ENCODE assay signal across 18 cellular contexts in genomic region chr7:100503350-100503735, GRCh38. TPM values are rescaled to one million over a fixed set of nuclear protein-coding genes. Genes with fewer than 3 reads are reported as not detected.
DNase-seq lines count a peak whose midpoint lies in the region; ATAC-seq, FAIRE-seq and TF ChIP-seq lines count a peak whose summit lies in the region.
"Had no signal": no experiment of that assay in that cellular context is flagged by ENCODE, and none has a peak within 500 bp of the region (broad histone marks: within the 10 kb centered on the region; RNA-seq: fewer than 3 reads in every experiment).

No MANE protein-coding gene starts in this region.

- H3K4me3 ChIP-seq in mammary epithelial cell (replicated peaks in 1 of 3; ENCODE audit: insufficient read depth in 1 of 3, low read depth in 2 of 3, low read length in 3 of 3) = no peak overlapping the region
- H3K4me3 ChIP-seq: heart right ventricle, testis had no signal

- FAIRE-seq in G401.6 (lab: Jason Lieb, UNC) = peak; percentile 94
- FAIRE-seq: endothelial cell of umbilical vein had no signal

- in situ Hi-C loops in mammary epithelial cell (cut with MboI; ENCODE audit: low sequenced_read_pairs in 2 of 2) = no loop called here

- no peaks in the 10 kb centered on the region for H4K20me1 ChIP-seq in mammary epithelial cell (ENCODE audit: insufficient read depth, low read length)

- no peaks in the 10 kb centered on the region for H3K9me3 ChIP-seq in mammary epithelial cell (replicated peaks; ENCODE audit: insufficient read depth, low read length)
- H3K9me3 ChIP-seq: heart right ventricle, testis had no signal

- TF ChIP-seq CTCF in mammary epithelial cell (conservative IDR thresholded peaks at IDR 0.05 in 1 of 2, IDR thresholded peaks at IDR 0.05 in 1 of 2; ENCODE audit: extremely low read depth in 1 of 2, insufficient read depth in 1 of 2, low read depth in 1 of 2, low read length in 2 of 2) = no peak

- intact Hi-C loops in sciatic nerve (cut with DNase I) (no loop called here), mammary epithelial cell (cut with micrococcal nuclease) (no loop called here), posterior vena cava (cut with DNase I) (no loop called here)

- H3K4me1 ChIP-seq in mammary epithelial cell (ENCODE audit: insufficient read depth, low read length) = no peaks in the 10 kb centered on the region
- H3K4me1 ChIP-seq: heart right ventricle, testis had no signal

- 90% methylated on average over 6 of the region's 6 CpGs for WGBS in mammary epithelial cell (ENCODE audit: low coverage, missing lambda C conversion rate)

- no TSS peak for BruUV-seq in mammary epithelial cell (replicated peaks; lab: Mats Ljungman, UMichigan)

- no peak overlapping the region for H2AFZ ChIP-seq in mammary epithelial cell (ENCODE audit: low read depth, low read length)

- no peaks in the 10 kb centered on the region for H3K36me3 ChIP-seq in mammary epithelial cell (ENCODE audit: insufficient read depth, low read length)
- H3K36me3 ChIP-seq: heart right ventricle had no signal

- no peak overlapping the region for H3K9ac ChIP-seq in mammary epithelial cell (ENCODE audit: insufficient read depth, low read length)

- no peaks in the 10 kb centered on the region for H3K79me2 ChIP-seq in mammary epithelial cell (ENCODE audit: insufficient read depth, low read length)

- CTCF ChIA-PET in mammary epithelial cell (lab: Charles Lee; ENCODE audit: low non-redundant PET) = no interaction called here

- DNase-seq in RPMI7951 (ENCODE audit: low read depth) (peak; percentile 64), fibroblast of gingiva (ENCODE audit: low read depth) (peak; percentile 16), sciatic nerve (ENCODE audit: low spot score) (no peak), mammary epithelial cell (no peak), posterior vena cava (ENCODE audit: low spot score) (no peak)
- DNase-seq: activated B cell treated with CpG ODN at 0.5 μM for 24 hours; activated naive CD4-positive, alpha-beta T cell treated with anti-CD3 and anti-CD28 coated beads, Interleukin-2, amount 50 U/mL, for 16 hours; heart right ventricle; left colon; NCI-H446 treated with DMSO at 0.1 percent for 48 hours; T-helper 1 cell; testis had no signal

- H3K27ac ChIP-seq in mammary epithelial cell (ENCODE audit: insufficient read depth, low read depth, low read length) = no peak overlapping the region
- H3K27ac ChIP-seq: heart right ventricle, testis had no signal

- no peak overlapping the region for H3K4me2 ChIP-seq in mammary epithelial cell (ENCODE audit: insufficient read depth, low read depth, low read length)

- ATAC-seq in sciatic nerve (peak; percentile 71), HG02678 (IDR thresholded peaks at IDR 0.05; ENCODE audit: unreplicated experiment) (no peak), HG02885 (IDR thresholded peaks at IDR 0.05; ENCODE audit: poor library complexity, unreplicated experiment) (no peak)
- ATAC-seq: heart right ventricle, left colon had no signal

- dilution Hi-C loops in mammary epithelial cell (cut with HindIII; ENCODE audit: low sequenced_read_pairs) = loop anchor here (10.0 kb wide), 1 partner anchor 59 kb away; no protein-coding TSS in a partner anchor

- H3K27me3 ChIP-seq in mammary epithelial cell (ENCODE audit: insufficient read depth, low read length) = no peaks in the 10 kb centered on the region
- H3K27me3 ChIP-seq: testis had no signal

RNA-seq across cellular contexts. Expression of gene NYAP1, which starts 19.6 kb away (rescaled TPM):
- total RNA-seq in RPMI7951 (2014; rRNA removed; shearing (Covaris generic)) = not detected in 2 replicates
- total RNA-seq in sciatic nerve = 9.1 TPM
- total RNA-seq in mammary epithelial cell = under 1 TPM; 0.33 to 0.80 TPM
- polyA plus RNA-seq in mammary epithelial cell = 0.09 TPM
- not detected for polyA minus RNA-seq in mammary epithelial cell
- total RNA-seq in posterior vena cava = 1 to 10 TPM in 1 of 2 donors, under 1 TPM in 1; 0.86 to 1.4 TPM
- total RNA-seq: activated B cell treated with CpG ODN at 0.5 μM for 24 hours had no signal
- polyA plus RNA-seq: CD14-positive monocyte, IgD-negative memory B cell had no signal

RNA-seq across cellular contexts. Expression of gene TSC22D4, which starts 24.3 kb away (rescaled TPM):
- 12.5 and 23.6 TPM in 2 replicates for total RNA-seq in RPMI7951 (2014; rRNA removed; shearing (Covaris generic))
- total RNA-seq in sciatic nerve = 148 TPM
- 10 to 100 TPM; 12.0 to 35.2 TPM for total RNA-seq in mammary epithelial cell
- polyA plus RNA-seq in mammary epithelial cell = 20.6 TPM
- 14.0 TPM for polyA minus RNA-seq in mammary epithelial cell
- 10 to 100 TPM; 25.3 to 29.1 TPM for total RNA-seq in posterior vena cava

RNA-seq across cellular contexts. Expression of gene AGFG2, which starts 35.7 kb away (rescaled TPM):
- total RNA-seq in RPMI7951 (2014; rRNA removed; shearing (Covaris generic)) = 6.5 and 7.2 TPM in 2 replicates
- total RNA-seq in sciatic nerve (30.6 TPM), mammary epithelial cell (10 to 100 TPM in 1 of 2 donors, 1 to 10 TPM in 1; 8.0 to 10.9 TPM), posterior vena cava (10 to 100 TPM; 18.8 to 20.4 TPM)
- polyA plus RNA-seq in mammary epithelial cell = 4.0 TPM
- 11.4 TPM for polyA minus RNA-seq in mammary epithelial cell

RNA-seq across cellular contexts. Expression of gene SPACDR, which starts 39.3 kb away (rescaled TPM):
- 0.39 TPM in 1 of 2 replicates, not detected in the other for total RNA-seq in RPMI7951 (2014; rRNA removed; shearing (Covaris generic))
- total RNA-seq in sciatic nerve = 3.6 TPM
- total RNA-seq in mammary epithelial cell = under 1 TPM in 1 of 2 donors, not detected in 1; 0.59 TPM
- 0.33 TPM for polyA plus RNA-seq in mammary epithelial cell
- not detected for polyA minus RNA-seq in mammary epithelial cell
- under 1 TPM in 1 of 2 donors, not detected in 1; 0.62 TPM for total RNA-seq in posterior vena cava

Comparison
In these comparisons a context has a peak if more than half of its experiments do, and no peak if none do; other contexts are left out.
1. DNase-seq: peak in RPMI7951 (single experiment) and fibroblast of gingiva (single experiment); none in sciatic nerve (single experiment), mammary epithelial cell (single experiment) and posterior vena cava (single experiment).